Comparison of ENCODE assay signal across 1 cellular context in the genomic region with DNA sequence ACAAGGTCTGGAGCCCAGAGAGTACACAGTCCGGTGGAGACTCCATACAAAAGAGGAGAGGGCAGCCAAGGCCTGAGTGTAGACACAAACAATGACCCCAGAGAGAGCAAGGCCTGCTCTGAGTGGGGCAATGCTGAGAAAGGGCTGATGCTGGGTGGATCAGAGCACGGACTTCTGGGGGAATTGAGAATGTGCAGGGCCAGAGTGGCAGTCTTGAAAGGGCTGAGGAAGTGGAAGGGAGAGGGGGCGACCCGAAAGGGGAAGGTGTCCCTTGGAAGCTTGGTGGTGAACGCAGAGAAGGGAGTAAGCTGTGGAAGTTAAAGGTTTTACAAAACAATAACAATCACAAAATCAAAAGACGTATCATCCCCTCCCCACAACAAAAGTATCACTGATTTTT.
TF ChIP-seq lines count a peak whose summit lies in the region.

No MANE protein-coding gene starts in this region.

TF ChIP-seq in HepG2, 621 proteins besides CTCF, POLR2A, EP300 and RAD21:
- no peak for TF ChIP-seq SKI (IDR thresholded peaks at IDR 0.05; ENCODE audit: partially characterized antibody)
- TF ChIP-seq, protein P1, sequence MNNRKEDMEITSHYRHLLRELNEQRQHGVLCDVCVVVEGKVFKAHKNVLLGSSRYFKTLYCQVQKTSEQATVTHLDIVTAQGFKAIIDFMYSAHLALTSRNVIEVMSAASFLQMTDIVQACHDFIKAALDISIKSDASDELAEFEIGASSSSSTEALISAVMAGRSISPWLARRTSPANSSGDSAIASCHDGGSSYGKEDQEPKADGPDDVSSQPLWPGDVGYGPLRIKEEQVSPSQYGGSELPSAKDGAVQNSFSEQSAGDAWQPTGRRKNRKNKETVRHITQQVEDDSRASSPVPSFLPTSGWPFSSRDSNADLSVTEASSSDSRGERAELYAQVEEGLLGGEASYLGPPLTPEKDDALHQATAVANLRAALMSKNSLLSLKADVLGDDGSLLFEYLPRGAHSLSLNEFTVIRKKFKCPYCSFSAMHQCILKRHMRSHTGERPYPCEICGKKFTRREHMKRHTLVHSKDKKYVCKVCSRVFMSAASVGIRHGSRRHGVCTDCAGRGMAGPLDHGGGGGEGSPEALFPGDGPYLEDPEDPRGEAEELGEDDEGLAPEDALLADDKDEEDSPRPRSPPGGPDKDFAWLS (CRISPR knock-in tag; IDR thresholded peaks at IDR 0.05; ENCODE audit: borderline replicate concordance): no peak
- TF ChIP-seq ARNTL (CRISPR knock-in tag; IDR thresholded peaks at IDR 0.05): no peak
- peak; percentile 46 for TF ChIP-seq ZNF282 (IDR thresholded peaks at IDR 0.05; ENCODE audit: partially characterized antibody)
